ENCODE assay signal across 8 cellular contexts in genomic region chr1:198157847-198158765, GRCh38. TPM values are rescaled to one million over a fixed set of nuclear protein-coding genes. Genes with fewer than 3 reads are reported as not detected.
A peak's percentile ranks its signal among the peaks of the same experiment; 100 is the strongest.
DNase-seq lines count a peak whose midpoint lies in the region; ATAC-seq, FAIRE-seq and TF ChIP-seq lines count a peak whose summit lies in the region.

No MANE protein-coding gene starts in this region.

- TF ChIP-seq POLR2A in GM12892 (IDR thresholded peaks at IDR 0.05; ENCODE audit: low read depth, low read length) = no peak

- H3K36me3 Mint-ChIP-seq in dendritic cell treated with granulocyte-macrophage colony-stimulating factor and Interleukin-4, amounts not matched to agents 40 ng/mL and 50 ng/mL, for 4 days (ENCODE audit: low read depth) = peaks cover 17% of the 10 kb centered on the region

- H3K27ac Mint-ChIP-seq in dendritic cell treated with granulocyte-macrophage colony-stimulating factor and Interleukin-4, amounts not matched to agents 40 ng/mL and 50 ng/mL, for 4 days = peak overlapping the region; percentile 93

- H3K27me3 Mint-ChIP-seq in dendritic cell treated with granulocyte-macrophage colony-stimulating factor and Interleukin-4, amounts not matched to agents 40 ng/mL and 50 ng/mL, for 4 days = no peaks in the 10 kb centered on the region

- H3K4me1 Mint-ChIP-seq in dendritic cell treated with granulocyte-macrophage colony-stimulating factor and Interleukin-4, amounts not matched to agents 40 ng/mL and 50 ng/mL, for 4 days (ENCODE audit: low read depth) = peaks cover 55% of the 10 kb centered on the region

- peak overlapping the region; percentile 93 for H3K4me3 Mint-ChIP-seq in dendritic cell treated with granulocyte-macrophage colony-stimulating factor and Interleukin-4, amounts not matched to agents 40 ng/mL and 50 ng/mL, for 4 days

- peak overlapping the region; percentile 86 for H3K4me3 ChIP-seq in mononuclear cell (ENCODE audit: low read length)

- no peaks in the 10 kb centered on the region for H3K9me3 ChIP-seq in mononuclear cell (ENCODE audit: low read depth, low read length)

- no peaks in the 10 kb centered on the region for H3K27me3 ChIP-seq in mononuclear cell (ENCODE audit: insufficient read depth, low read length)

- intact Hi-C loops in dendritic cell treated with granulocyte-macrophage colony-stimulating factor and Interleukin-4, amounts not matched to agents 40 ng/mL and 50 ng/mL, for 4 days (cut with micrococcal nuclease) = loop anchor here (2.0 to 10.0 kb wide), 4 partner anchors 74 to 525 kb away; partner anchors contain the start of gene LHX9

- FAIRE-seq in GM12892 (lab: Jason Lieb, UNC) = peak; percentile 75

- DNase-seq in AML-193 (lab: John Stamatoyannopoulos, UW) = peak; percentile 11 to 42
- DNase-seq in GM12892 (ENCODE audit: insufficient read length) = no peak
- peak; percentile 33 for DNase-seq in RPMI7951 (ENCODE audit: low read depth)
- no peak for DNase-seq in GM19240 (ENCODE audit: insufficient read length, low spot score)

- H3K4me1 ChIP-seq in mononuclear cell (ENCODE audit: insufficient read depth, low read length) = peaks cover 32% of the 10 kb centered on the region

- no peaks in the 10 kb centered on the region for H3K9me3 Mint-ChIP-seq in dendritic cell treated with granulocyte-macrophage colony-stimulating factor and Interleukin-4, amounts not matched to agents 40 ng/mL and 50 ng/mL, for 4 days

- no peak for ATAC-seq in GM21723 (IDR thresholded peaks at IDR 0.05; ENCODE audit: unreplicated experiment)
- ATAC-seq in GM21529 (IDR thresholded peaks at IDR 0.05; ENCODE audit: unreplicated experiment) = no peak

RNA-seq across cellular contexts. Expression of gene NEK7, which starts 1.3 kb away (rescaled TPM):
- polyA plus RNA-seq in GM12892 (2012; ENCODE audit: missing spikeins) = 23.1 TPM
- 64.5 and 83.1 TPM in 2 replicates for total RNA-seq in RPMI7951 (2014; rRNA removed; shearing (Covaris generic))
- total RNA-seq in mononuclear cell = 29.6 TPM

Comparison
In these comparisons a context has a peak if more than half of its experiments do, and no peak if none do; other contexts are left out.
1. DNase-seq: peak in AML-193 (2 of 2) and RPMI7951 (single experiment); none in GM12892 (single experiment) and GM19240 (single experiment).